8 cellular contexts compared by ENCODE assay signal in genomic region chr11:65575568-65576231, GRCh38. TPM values are rescaled to one million over a fixed set of nuclear protein-coding genes. Genes with fewer than 3 reads are reported as not detected.
DNase-seq lines count a peak whose midpoint lies in the region; ATAC-seq, FAIRE-seq and TF ChIP-seq lines count a peak whose summit lies in the region.

Gene EHBP1L1 (plus strand): TSS chr11:65576053. CDS start chr11:65576303, 250 bp downstream.

- H3K9me3 ChIP-seq in K562 (replicated peaks; ENCODE audit: control insufficient read depth, insufficient read depth, low read depth, low read length) (no peaks in the 10 kb centered on the region), iPS-18c (ENCODE audit: control insufficient read depth, insufficient read depth, low read length) (peaks cover 2% of the 10 kb centered on the region)

- peak; percentile 61 for TF ChIP-seq POLR2A in K562 (conservative IDR thresholded peaks at IDR 0.05)

- intact Hi-C loops in K562 (cut with micrococcal nuclease) = loop anchor here (1.0 to 2.0 kb wide), 2 partner anchors 39 to 63 kb away; partner anchors contain the start of genes MAP3K11 and SIPA1

- peaks cover 5% of the 10 kb centered on the region for H3K9me1 ChIP-seq in K562 (ENCODE audit: control insufficient read depth, insufficient read depth, low read length)

- H3K79me2 ChIP-seq in K562 (ENCODE audit: control insufficient read depth, insufficient read depth, low read length) = peaks cover 63% of the 10 kb centered on the region

- FAIRE-seq in K562 (lab: Jason Lieb, UNC) = no peak

- under 1% methylated on average over 32 of the region's 69 CpGs for WGBS in K562 (ENCODE audit: insufficient coverage, low coverage, missing lambda C conversion rate)

- H3K4me2 ChIP-seq in K562 (ENCODE audit: insufficient read depth, low read length) = peak within 1 kb of the TSS; percentile 96

- ATAC-seq in K562 = peak; percentile 45
- no peak for ATAC-seq in GM18498 (IDR thresholded peaks at IDR 0.05; ENCODE audit: unreplicated experiment)
- ATAC-seq in HG03097 (IDR thresholded peaks at IDR 0.05; ENCODE audit: low FRiP score, unreplicated experiment) = no peak

- peak within 1 kb of the TSS; percentile 65 for H2AFZ ChIP-seq in K562 (ENCODE audit: low read depth, low read length)

- peak; percentile 40 for DNase-seq in T1000 (lab: John Stamatoyannopoulos, UW)
- peak; percentile 81 to 93 (median 91) for DNase-seq in K562 (ENCODE audit: extremely low read depth in 1 of 4, low spot score in 3 of 4)
- peak; percentile 57 to 74 for DNase-seq in stimulated activated CD4-positive, alpha-beta T cell treated with anti-CD3 and anti-CD28 coated beads, Interleukin-15, amount 100 ng/mL, for 1 hour (ENCODE audit: low read depth in 1 of 2, low spot score in 1 of 2)

- H4K20me1 ChIP-seq in K562 (replicated peaks; ENCODE audit: control insufficient read depth, insufficient read depth, low read length) = peaks cover 6% of the 10 kb centered on the region

- TF ChIP-seq CTCF in GM12875 (IDR thresholded peaks at IDR 0.05; ENCODE audit: borderline replicate concordance, insufficient read depth, low read depth, low read length) (no peak), K562 (IDR thresholded peaks at IDR 0.05 in 2 of 3, conservative IDR thresholded peaks at IDR 0.05 in 1 of 3; ENCODE audit: insufficient read depth in 2 of 3, low read depth in 1 of 3, low read length in 3 of 3) (no peak)

- H3K27ac ChIP-seq in K562 (ENCODE audit: extremely low read depth, low read depth, low read length) = peak within 1 kb of the TSS; percentile 89

- H3K4me3 ChIP-seq in GM12875 (ENCODE audit: low read depth, low read length) (peak within 1 kb of the TSS; percentile 81), K562 (peak within 1 kb of the TSS; percentile 88), iPS-18c (ENCODE audit: insufficient read depth, low read depth, low read length) (peak within 1 kb of the TSS; percentile 46)

- H3K36me3 ChIP-seq in K562 (ENCODE audit: control insufficient read depth, insufficient read depth, low read length) = peaks cover 46% of the 10 kb centered on the region

- H3K9ac ChIP-seq in K562 (ENCODE audit: insufficient read depth in 1 of 2, low read depth in 2 of 2, low read length in 2 of 2) = peak within 1 kb of the TSS; percentile 76 to 95

- no TSS peak for BruUV-seq in K562 (replicated peaks; lab: Mats Ljungman, UMichigan)

- CTCF ChIA-PET in K562 (lab: Yijun Ruan, JAX; ENCODE audit: low intra/inter-chr PET ratio) = interaction anchor here (0.5 to 6.5 kb wide), 2 partner anchors 35 to 300 kb away, joined by 3 to 63 read pairs; no protein-coding TSS in a partner anchor

- no peak for TF ChIP-seq RAD21 in Ishikawa (IDR thresholded peaks at IDR 0.05; ENCODE audit: low read depth)
- no peak for TF ChIP-seq RAD21 in K562 (CRISPR knock-in tag; conservative IDR thresholded peaks at IDR 0.05 in 1 of 2, IDR thresholded peaks at IDR 0.05 in 1 of 2)

- no peaks in the 10 kb centered on the region; a peak in 1 of 5 replicates for H3K27me3 ChIP-seq in K562 (ENCODE audit: control insufficient read depth in 2 of 2, insufficient read depth in 2 of 2, low read length in 2 of 2)

- POLR2A ChIA-PET in K562 (lab: Yijun Ruan, JAX) = interaction anchor here (0.9 to 1.9 kb wide), 12 partner anchors 8 to 274 kb away, joined by 3 to 14 read pairs (median 4); partner anchors contain the start of genes MALAT1 and NEAT1

- in situ Hi-C loops in K562 (cut with MboI) = no loop called here

- peaks cover 57 to 93% of the 10 kb centered on the region in 2 experiments for H3K4me1 ChIP-seq in K562 (replicated peaks in 1 of 2; ENCODE audit: control insufficient read depth in 2 of 2, insufficient read depth in 2 of 2, low read length in 2 of 2)

- TF ChIP-seq EP300 in Ishikawa (IDR thresholded peaks at IDR 0.05; ENCODE audit: borderline replicate concordance) (no peak), K562 (IDR thresholded peaks at IDR 0.05; ENCODE audit: low read length) (no peak)

TF ChIP-seq in Ishikawa, 13 proteins besides CTCF, POLR2A, EP300 and RAD21:
- TF ChIP-seq ZBTB7A (IDR thresholded peaks at IDR 0.05; ENCODE audit: low read depth) (0 out of 2 replicates have a peak, but pooled peaks have one; percentile 81), EGR1 (IDR thresholded peaks at IDR 0.05) (peak; percentile 43; the same call in 1 of the 2 replicates), TCF12 (IDR thresholded peaks at IDR 0.05; ENCODE audit: low read depth) (0 out of 2 replicates have a peak, but pooled peaks have one; percentile 14), TEAD4 (IDR thresholded peaks at IDR 0.05) (no peak)
- TF ChIP-seq, protein P1, sequence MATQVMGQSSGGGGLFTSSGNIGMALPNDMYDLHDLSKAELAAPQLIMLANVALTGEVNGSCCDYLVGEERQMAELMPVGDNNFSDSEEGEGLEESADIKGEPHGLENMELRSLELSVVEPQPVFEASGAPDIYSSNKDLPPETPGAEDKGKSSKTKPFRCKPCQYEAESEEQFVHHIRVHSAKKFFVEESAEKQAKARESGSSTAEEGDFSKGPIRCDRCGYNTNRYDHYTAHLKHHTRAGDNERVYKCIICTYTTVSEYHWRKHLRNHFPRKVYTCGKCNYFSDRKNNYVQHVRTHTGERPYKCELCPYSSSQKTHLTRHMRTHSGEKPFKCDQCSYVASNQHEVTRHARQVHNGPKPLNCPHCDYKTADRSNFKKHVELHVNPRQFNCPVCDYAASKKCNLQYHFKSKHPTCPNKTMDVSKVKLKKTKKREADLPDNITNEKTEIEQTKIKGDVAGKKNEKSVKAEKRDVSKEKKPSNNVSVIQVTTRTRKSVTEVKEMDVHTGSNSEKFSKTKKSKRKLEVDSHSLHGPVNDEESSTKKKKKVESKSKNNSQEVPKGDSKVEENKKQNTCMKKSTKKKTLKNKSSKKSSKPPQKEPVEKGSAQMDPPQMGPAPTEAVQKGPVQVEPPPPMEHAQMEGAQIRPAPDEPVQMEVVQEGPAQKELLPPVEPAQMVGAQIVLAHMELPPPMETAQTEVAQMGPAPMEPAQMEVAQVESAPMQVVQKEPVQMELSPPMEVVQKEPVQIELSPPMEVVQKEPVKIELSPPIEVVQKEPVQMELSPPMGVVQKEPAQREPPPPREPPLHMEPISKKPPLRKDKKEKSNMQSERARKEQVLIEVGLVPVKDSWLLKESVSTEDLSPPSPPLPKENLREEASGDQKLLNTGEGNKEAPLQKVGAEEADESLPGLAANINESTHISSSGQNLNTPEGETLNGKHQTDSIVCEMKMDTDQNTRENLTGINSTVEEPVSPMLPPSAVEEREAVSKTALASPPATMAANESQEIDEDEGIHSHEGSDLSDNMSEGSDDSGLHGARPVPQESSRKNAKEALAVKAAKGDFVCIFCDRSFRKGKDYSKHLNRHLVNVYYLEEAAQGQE (IDR thresholded peaks at IDR 0.05; ENCODE audit: low read depth) = no peak

TF ChIP-seq in K562, 482 proteins besides CTCF, POLR2A, EP300 and RAD21 (continues in another document):
- TF ChIP-seq ZNF431 (CRISPR knock-in tag; IDR thresholded peaks at IDR 0.05) (no peak), NFE2 (IDR thresholded peaks at IDR 0.05; ENCODE audit: low read depth) (no peak), SMARCE1 (IDR thresholded peaks at IDR 0.05) (0 out of 2 replicates have a peak, but pooled peaks have one; percentile 2)
- TF ChIP-seq, protein P2, sequence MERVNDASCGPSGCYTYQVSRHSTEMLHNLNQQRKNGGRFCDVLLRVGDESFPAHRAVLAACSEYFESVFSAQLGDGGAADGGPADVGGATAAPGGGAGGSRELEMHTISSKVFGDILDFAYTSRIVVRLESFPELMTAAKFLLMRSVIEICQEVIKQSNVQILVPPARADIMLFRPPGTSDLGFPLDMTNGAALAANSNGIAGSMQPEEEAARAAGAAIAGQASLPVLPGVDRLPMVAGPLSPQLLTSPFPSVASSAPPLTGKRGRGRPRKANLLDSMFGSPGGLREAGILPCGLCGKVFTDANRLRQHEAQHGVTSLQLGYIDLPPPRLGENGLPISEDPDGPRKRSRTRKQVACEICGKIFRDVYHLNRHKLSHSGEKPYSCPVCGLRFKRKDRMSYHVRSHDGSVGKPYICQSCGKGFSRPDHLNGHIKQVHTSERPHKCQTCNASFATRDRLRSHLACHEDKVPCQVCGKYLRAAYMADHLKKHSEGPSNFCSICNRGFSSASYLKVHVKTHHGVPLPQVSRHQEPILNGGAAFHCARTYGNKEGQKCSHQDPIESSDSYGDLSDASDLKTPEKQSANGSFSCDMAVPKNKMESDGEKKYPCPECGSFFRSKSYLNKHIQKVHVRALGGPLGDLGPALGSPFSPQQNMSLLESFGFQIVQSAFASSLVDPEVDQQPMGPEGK (CRISPR knock-in tag; IDR thresholded peaks at IDR 0.05; ENCODE audit: borderline replicate concordance) = no peak
- TF ChIP-seq, protein P3, sequence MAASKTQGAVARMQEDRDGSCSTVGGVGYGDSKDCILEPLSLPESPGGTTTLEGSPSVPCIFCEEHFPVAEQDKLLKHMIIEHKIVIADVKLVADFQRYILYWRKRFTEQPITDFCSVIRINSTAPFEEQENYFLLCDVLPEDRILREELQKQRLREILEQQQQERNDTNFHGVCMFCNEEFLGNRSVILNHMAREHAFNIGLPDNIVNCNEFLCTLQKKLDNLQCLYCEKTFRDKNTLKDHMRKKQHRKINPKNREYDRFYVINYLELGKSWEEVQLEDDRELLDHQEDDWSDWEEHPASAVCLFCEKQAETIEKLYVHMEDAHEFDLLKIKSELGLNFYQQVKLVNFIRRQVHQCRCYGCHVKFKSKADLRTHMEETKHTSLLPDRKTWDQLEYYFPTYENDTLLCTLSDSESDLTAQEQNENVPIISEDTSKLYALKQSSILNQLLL (CRISPR knock-in tag; IDR thresholded peaks at IDR 0.05; ENCODE audit: borderline replicate concordance) = no peak

RNA-seq across cellular contexts. Expression of gene EHBP1L1, which starts in this region (rescaled TPM):
- total RNA-seq in K562 (2011; cell fraction: chromatin; rRNA removed; ENCODE audit: low replicate concordance) = 131 and 234 TPM in 2 replicates
- total RNA-seq in K562 (2011; cell fraction: nucleolus; rRNA removed) = 106 and 109 TPM in 2 replicates
- 106 and 124 TPM in 2 replicates for total RNA-seq in K562 (2011; cell fraction: nucleoplasm; rRNA removed)
- 80.6 and 98.7 TPM in 2 replicates for total RNA-seq in K562 (2014; rRNA removed)
- total RNA-seq in K562 (2014; rRNA removed; fragmentation: Illumina TruSeq; extraction: Trizol) = 24.2 and 28.8 TPM in 2 replicates
- 26.3 and 29.2 TPM in 2 replicates for total RNA-seq in K562 (2015; rRNA removed; fragmentation: Illumina TruSeq; extraction: Trizol)
- 60.9 and 87.1 TPM in 2 replicates for total RNA-seq in K562 (2021)
- 19.2 and 29.8 TPM in 2 replicates for polyA plus RNA-seq in K562 (2011; rRNA removed)
- polyA plus RNA-seq in K562 (2011; cell fraction: cytosol; rRNA removed) = 22.0 and 75.3 TPM in 2 replicates
- 63.0 and 156 TPM in 2 replicates for polyA plus RNA-seq in K562 (2011; cell fraction: nucleus; rRNA removed)
- polyA plus RNA-seq in K562 (2012) = 47.0 and 62.8 TPM in 2 replicates
- 36.9 and 50.9 TPM in 2 replicates for polyA plus RNA-seq in K562 (2014; fragmentation: Illumina TruSeq; extraction: Trizol)
- under 1 TPM; 0.03 to 0.38 TPM for polyA plus RNA-seq in K562 (2014; fragmentation: Nextera tagmentation; extraction: Ambion mirVana)
- polyA plus RNA-seq in K562 (2014; rRNA removed) = 56.4 and 61.3 TPM in 2 replicates
- polyA minus RNA-seq in K562 (2011; rRNA and poly(A)+ RNA removed) = 15.6 and 21.1 TPM in 2 replicates
- polyA minus RNA-seq in K562 (2011; cell fraction: cytosol; rRNA and poly(A)+ RNA removed) = 50.6 and 59.1 TPM in 2 replicates
- 17.2 and 21.5 TPM in 2 replicates for polyA minus RNA-seq in K562 (2011; cell fraction: nucleus; rRNA and poly(A)+ RNA removed)

Comparison
In these comparisons a context has a peak if more than half of its experiments do, and no peak if none do; other contexts are left out.
1. DNase-seq: peak in every context shown above with its lines; median percentile 91 in K562; 66 in stimulated activated CD4-positive, alpha-beta T cell treated with anti-CD3 and anti-CD28 coated beads, Interleukin-15, amount 100 ng/mL, for 1 hour; 40 in T1000.